31 cellular contexts compared by ENCODE assay signal in the genomic region with DNA sequence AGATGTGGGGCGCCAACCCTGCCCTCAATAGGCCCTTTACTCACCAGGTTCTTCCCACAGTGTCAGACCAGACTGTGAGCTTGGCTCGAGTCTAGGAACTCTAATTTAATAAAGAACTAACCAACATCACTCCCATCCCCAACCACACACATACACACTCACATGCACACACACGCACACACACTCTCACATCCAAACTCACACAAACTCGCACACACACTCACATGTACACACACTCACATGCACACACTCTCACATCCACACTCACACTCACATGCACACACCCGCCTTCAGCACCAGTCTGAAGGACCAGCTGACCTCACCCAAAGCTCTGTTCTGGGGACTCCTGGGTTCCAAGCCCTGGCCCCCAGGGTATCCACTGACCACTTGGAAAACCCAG.
"Had no signal": no experiment of that assay in that cellular context is flagged by ENCODE, and none has a peak within 500 bp of the region (broad histone marks: within the 10 kb centered on the region; RNA-seq: fewer than 3 reads in every experiment).

No MANE protein-coding gene starts in this region.

- H3K27ac ChIP-seq: ascending aorta, breast epithelium, KMS-11, SJCRH30, SK-N-MC had no signal

- H3K27me3 ChIP-seq: ascending aorta, breast epithelium, SJCRH30 had no signal

- FAIRE-seq: TTC549 had no signal

- H3K9me3 Mint-ChIP-seq: activated B cell treated with CpG ODN at 0.5 μM for 24 hours; activated CD4-positive, alpha-beta memory T cell treated with anti-CD3 and anti-CD28 coated beads for 36 hours; activated naive CD4-positive, alpha-beta T cell treated with anti-CD3 and anti-CD28 coated beads for 36 hours; activated T-cell treated with anti-CD3 and anti-CD28 coated beads, Interleukin-2, amount 50 U/mL, for 4 hours; activated T-helper 1 cell treated with anti-CD3 and anti-CD28 coated beads, Interleukin-12 subunit alpha, Interleukin-12 subunit beta, Interleukin-2, Interleukin-4 antibody, amounts not matched to agents 30 ng/mL and 10 ng/mL and 1 ng/mL, durations not matched to agents 14 hours and 24 hours and 36 hours had no signal

- H3K27ac Mint-ChIP-seq: activated B cell treated with CpG ODN at 0.5 μM for 24 hours; activated CD4-positive, alpha-beta memory T cell treated with anti-CD3 and anti-CD28 coated beads for 36 hours; activated naive CD4-positive, alpha-beta T cell treated with anti-CD3 and anti-CD28 coated beads for 36 hours; activated naive CD8-positive, alpha-beta T cell; activated T-helper 1 cell treated with anti-CD3 and anti-CD28 coated beads, Interleukin-12 subunit alpha, Interleukin-12 subunit beta, Interleukin-2, Interleukin-4 antibody, amounts not matched to agents 30 ng/mL and 10 ng/mL and 1 ng/mL, durations not matched to agents 14 hours and 24 hours and 36 hours had no signal

- H3K9ac ChIP-seq: KMS-11 had no signal

- ATAC-seq: activated T-cell treated with anti-CD3 and anti-CD28 coated beads, Interleukin-2, amount 50 U/mL, for 4 hours had no signal

- H3K4me3 Mint-ChIP-seq: activated B cell treated with CpG ODN at 0.5 μM for 24 hours; activated CD4-positive, alpha-beta memory T cell treated with anti-CD3 and anti-CD28 coated beads for 36 hours; activated naive CD4-positive, alpha-beta T cell treated with anti-CD3 and anti-CD28 coated beads for 36 hours; activated naive CD8-positive, alpha-beta T cell; activated T-cell treated with anti-CD3 and anti-CD28 coated beads, Interleukin-2, amount 50 U/mL, for 4 hours; activated T-helper 1 cell treated with anti-CD3 and anti-CD28 coated beads, Interleukin-12 subunit alpha, Interleukin-12 subunit beta, Interleukin-2, Interleukin-4 antibody, amounts not matched to agents 30 ng/mL and 10 ng/mL and 1 ng/mL, durations not matched to agents 14 hours and 24 hours and 36 hours had no signal

- H3K27me3 Mint-ChIP-seq: activated B cell treated with CpG ODN at 0.5 μM for 24 hours; activated CD4-positive, alpha-beta memory T cell treated with anti-CD3 and anti-CD28 coated beads for 36 hours; activated naive CD8-positive, alpha-beta T cell had no signal

- H3K4me2 ChIP-seq: KMS-11 had no signal

- H3K4me3 ChIP-seq: ascending aorta, breast epithelium, SJCRH30, SK-N-MC had no signal

- DNase-seq: activated B cell treated with CpG ODN at 0.5 μM for 24 hours; activated CD4-positive, alpha-beta memory T cell treated with anti-CD3 and anti-CD28 coated beads for 36 hours; activated CD4-positive, alpha-beta T cell treated with anti-CD3 and anti-CD28 coated beads for 4 hours; activated CD4-positive, alpha-beta T cell treated with anti-CD3 and anti-CD28 coated beads, Interleukin-2, amount 50 U/mL, for 1 hour; activated CD4-positive, CD25-positive, alpha-beta regulatory T cell treated with anti-CD3 and anti-CD28 coated beads, Interleukin-2, amount 50 U/mL, for 72 hours; activated CD8-positive, alpha-beta memory T cell treated with anti-CD3 and anti-CD28 coated beads, Interleukin-2, amount 50 U/mL, for 4 hours; activated gamma-delta T cell treated with Interleukin-2 at 50 U/mL for 16 hours; activated naive CD4-positive, alpha-beta T cell treated with anti-CD3 and anti-CD28 coated beads for 36 hours; activated T-cell treated with anti-CD3 and anti-CD28 coated beads for 4 hours; activated T-cell treated with anti-CD3 and anti-CD28 coated beads, Interleukin-2, amount 50 U/mL, for 4 hours; amygdala; NCI-H1092 treated with DMSO at 0.1 percent for 48 hours; NCI-H1417; NCI-H146; NCI-H187; NCI-H2029 treated with DMSO at 0.1 percent for 48 hours; NCI-H2107; NCI-H510A; NCI-H526; NCI-H748 treated with DMSO at 0.1 percent for 48 hours; OCI-M1; SHP77; SJCRH30; T1000 had no signal

- H3K9me3 ChIP-seq: ascending aorta, breast epithelium, SJCRH30 had no signal

- H3K36me3 ChIP-seq: breast epithelium, SJCRH30 had no signal

- H3K4me1 Mint-ChIP-seq: activated B cell treated with CpG ODN at 0.5 μM for 24 hours had no signal

- H3K4me1 ChIP-seq: ascending aorta, breast epithelium, SJCRH30 had no signal
